ENCODE assay signal across 20 cellular contexts in genomic region chr16:59698341-59698979, GRCh38.
DNase-seq lines count a peak whose midpoint lies in the region; ATAC-seq, FAIRE-seq and TF ChIP-seq lines count a peak whose summit lies in the region.
"Had no signal": no experiment of that assay in that cellular context is flagged by ENCODE, and none has a peak within 500 bp of the region (broad histone marks: within the 10 kb centered on the region; RNA-seq: fewer than 3 reads in every experiment).

No MANE protein-coding gene starts in this region.

- POLR2A ChIA-PET in naive thymus-derived CD4-positive, alpha-beta T cell (lab: Charles Lee): no interaction called here

- no peaks in the 10 kb centered on the region for H3K4me1 ChIP-seq in naive thymus-derived CD4-positive, alpha-beta T cell (ENCODE audit: control insufficient read depth in 2 of 2, insufficient read depth in 2 of 2, low read length in 2 of 2)
- H3K4me1 ChIP-seq: gastrocnemius medialis had no signal

- no peaks in the 10 kb centered on the region for H3K9me3 ChIP-seq in naive thymus-derived CD4-positive, alpha-beta T cell (ENCODE audit: control insufficient read depth in 2 of 3, low read length in 3 of 3)
- H3K9me3 ChIP-seq: gastrocnemius medialis had no signal

- H3K27me3 Mint-ChIP-seq in naive thymus-derived CD4-positive, alpha-beta T cell: no peaks in the 10 kb centered on the region
- H3K27me3 Mint-ChIP-seq: CD4-positive, CD25-positive, alpha-beta regulatory T cell; naive B cell had no signal

- H3K9me3 Mint-ChIP-seq in naive thymus-derived CD4-positive, alpha-beta T cell: peaks cover 0 to 20% (median 3%) of the 10 kb centered on the region in 11 donors

- H3K4me3 ChIP-seq in AG10803 (ENCODE audit: low read length) (no peak overlapping the region), foreskin fibroblast (ENCODE audit: low read depth in 1 of 2, low read length in 2 of 2) (no peak overlapping the region)
- H3K4me3 ChIP-seq in naive thymus-derived CD4-positive, alpha-beta T cell (ENCODE audit: low read length): no peak overlapping the region
- H3K4me3 ChIP-seq: gastrocnemius medialis had no signal

- CTCF ChIA-PET in naive thymus-derived CD4-positive, alpha-beta T cell (lab: Charles Lee): no interaction called here

- TF ChIP-seq CTCF in AG10803 (conservative IDR thresholded peaks at IDR 0.05; ENCODE audit: low read length): no peak
- no peak for TF ChIP-seq CTCF in foreskin fibroblast (IDR thresholded peaks at IDR 0.05; ENCODE audit: low read depth, low read length)
- TF ChIP-seq CTCF in D721Med (IDR thresholded peaks at IDR 0.05; ENCODE audit: insufficient read depth, missing control alignments): no peak

- ATAC-seq in HG03342 (IDR thresholded peaks at IDR 0.05; ENCODE audit: unreplicated experiment): no peak
- ATAC-seq in naive thymus-derived CD4-positive, alpha-beta T cell: no peak
- ATAC-seq: gastrocnemius medialis, right cardiac atrium had no signal

- H3K4me3 Mint-ChIP-seq in naive thymus-derived CD4-positive, alpha-beta T cell: no peak overlapping the region
- H3K4me3 Mint-ChIP-seq: CD4-positive, CD25-positive, alpha-beta regulatory T cell; naive B cell had no signal

- no peaks in the 10 kb centered on the region for H3K27me3 ChIP-seq in naive thymus-derived CD4-positive, alpha-beta T cell (ENCODE audit: control insufficient read depth in 2 of 2, insufficient read depth in 2 of 2, low read length in 2 of 2)
- H3K27me3 ChIP-seq: gastrocnemius medialis had no signal

- H3K27ac ChIP-seq in naive thymus-derived CD4-positive, alpha-beta T cell (ENCODE audit: low read depth, low read length): no peak overlapping the region
- H3K27ac ChIP-seq: gastrocnemius medialis had no signal

- intact Hi-C loops in naive thymus-derived CD4-positive, alpha-beta T cell (cut with micrococcal nuclease): no loop called here

- H3K36me3 Mint-ChIP-seq in naive thymus-derived CD4-positive, alpha-beta T cell: no peaks in the 10 kb centered on the region
- H3K36me3 Mint-ChIP-seq: CD4-positive, CD25-positive, alpha-beta regulatory T cell; naive B cell had no signal

- H3K27ac Mint-ChIP-seq in naive thymus-derived CD4-positive, alpha-beta T cell: no peak overlapping the region
- H3K27ac Mint-ChIP-seq: CD4-positive, CD25-positive, alpha-beta regulatory T cell; naive B cell had no signal

- no peaks in the 10 kb centered on the region for H3K4me1 Mint-ChIP-seq in naive thymus-derived CD4-positive, alpha-beta T cell
- H3K4me1 Mint-ChIP-seq: CD4-positive, CD25-positive, alpha-beta regulatory T cell; naive B cell had no signal

- H3K36me3 ChIP-seq in naive thymus-derived CD4-positive, alpha-beta T cell (ENCODE audit: control insufficient read depth in 2 of 3, insufficient read depth in 3 of 3, low read length in 3 of 3): no peaks in the 10 kb centered on the region
- H3K36me3 ChIP-seq: gastrocnemius medialis had no signal

- FAIRE-seq in D721Med (lab: Jason Lieb, UNC): no peak

- DNase-seq in AG10803 (ENCODE audit: low read depth) (peak; percentile 27), LHCN-M2 (ENCODE audit: low read depth) (peak; percentile 87), astrocyte of the hippocampus (ENCODE audit: low read depth, low spot score) (peak; percentile 44), foreskin fibroblast (peak; percentile 54 to 68), HK-2 (ENCODE audit: unreplicated experiment) (no peak), D721Med (ENCODE audit: insufficient read length, low spot score) (no peak)
- DNase-seq in naive thymus-derived CD4-positive, alpha-beta T cell: no peak
- DNase-seq: ACHN; activated naive CD4-positive, alpha-beta T cell treated with anti-CD3 and anti-CD28 coated beads, Interleukin-2, amount 50 U/mL, for 16 hours; activated T-cell treated with anti-CD3 and anti-CD28 coated beads for 4 hours; CD4-positive, CD25-positive, alpha-beta regulatory T cell; central memory CD4-positive, alpha-beta T cell; effector CD8-positive, alpha-beta T cell; gastrocnemius medialis; GOT3; naive B cell; NCI-H1694 treated with DMSO at 0.1 percent for 48 hours; right cardiac atrium; stimulated activated CD4-positive, alpha-beta T cell treated with anti-CD3 and anti-CD28 coated beads, Interleukin-2, amount 100 ng/mL, for 24 hours had no signal

Comparison
In these comparisons a context has a peak if more than half of its experiments do, and no peak if none do; other contexts are left out.
1. DNase-seq: peak in AG10803 (single experiment), LHCN-M2 (single experiment), astrocyte of the hippocampus (single experiment) and foreskin fibroblast (2 of 2); none in HK-2 (single experiment), D721Med (single experiment) and naive thymus-derived CD4-positive, alpha-beta T cell (0 of 9).